12 cellular contexts compared by ENCODE assay signal in genomic region chr14:102739190-102739469, GRCh38. TPM values are rescaled to one million over a fixed set of nuclear protein-coding genes. Genes with fewer than 3 reads are reported as not detected.
DNase-seq lines count a peak whose midpoint lies in the region; ATAC-seq and TF ChIP-seq lines count a peak whose summit lies in the region.
"Had no signal": no experiment of that assay in that cellular context is flagged by ENCODE, and none has a peak within 500 bp of the region (broad histone marks: within the 10 kb centered on the region; RNA-seq: fewer than 3 reads in every experiment).

No MANE protein-coding gene starts in this region.

- H2BK120ac ChIP-seq in H9 (ENCODE audit: low read depth, low read length, poor library complexity, severe bottlenecking) (no peak overlapping the region), trophoblast cell (ENCODE audit: insufficient read depth, low read length, poor library complexity) (no peak overlapping the region)

- H3K4me3 ChIP-seq in DND-41 (ENCODE audit: low read depth in 1 of 2, low read length in 2 of 2) (no peak overlapping the region), trophoblast cell (ENCODE audit: low read depth, low read length) (no peak overlapping the region), MM.1S (ENCODE audit: low read length) (no peak overlapping the region)

- no peak overlapping the region for H2BK20ac ChIP-seq in H9 (ENCODE audit: low read depth, low read length, poor library complexity, severe bottlenecking)

- H3K9me3 Mint-ChIP-seq in H9 (peaks cover 18 to 25% of the 10 kb centered on the region in 2 experiments), endothelial cell (ENCODE audit: unreplicated experiment) (no peaks in the 10 kb centered on the region)

- H3K4me2 ChIP-seq in DND-41 (ENCODE audit: insufficient read depth, low read length) (no peak overlapping the region), H9 (ENCODE audit: insufficient read depth, insufficient read length, low read length) (no peak overlapping the region), trophoblast cell (ENCODE audit: low read length) (no peak overlapping the region), MM.1S (ENCODE audit: low read depth, low read length) (no peak overlapping the region)

- H3K9me2 ChIP-seq in MM.1S (replicated peaks; ENCODE audit: insufficient read depth, low read length), result no peaks in the 10 kb centered on the region

- no peak overlapping the region for H2BK15ac ChIP-seq in H9 (ENCODE audit: low read depth, low read length)

- H2BK12ac ChIP-seq in H9 (ENCODE audit: insufficient read length, low read depth, low read length) (no peak overlapping the region), trophoblast cell (ENCODE audit: low read length) (no peak overlapping the region)

- no peaks in the 10 kb centered on the region; the same call in 1 of the 2 replicates for H3K27me3 Mint-ChIP-seq in H9 (ENCODE audit: low read depth)
- H3K27me3 Mint-ChIP-seq in endothelial cell (ENCODE audit: unreplicated experiment), result peaks cover 10% of the 10 kb centered on the region
- H3K27me3 Mint-ChIP-seq: CD4-positive, alpha-beta memory T cell had no signal

- no peak overlapping the region for H3K27ac Mint-ChIP-seq in H9
- H3K27ac Mint-ChIP-seq in endothelial cell (ENCODE audit: unreplicated experiment), result peak overlapping the region; percentile 48
- H3K27ac Mint-ChIP-seq: CD4-positive, alpha-beta memory T cell had no signal

- H3K9me3 ChIP-seq in DND-41 (ENCODE audit: insufficient read depth, low read length, severe bottlenecking) (peaks cover 16% of the 10 kb centered on the region), H9 (ENCODE audit: control insufficient read depth, low read depth, low read length) (no peaks in the 10 kb centered on the region), trophoblast cell (ENCODE audit: insufficient read depth, low read depth, low read length) (peaks cover 9% of the 10 kb centered on the region), MM.1S (replicated peaks; ENCODE audit: insufficient read depth, low read length) (no peaks in the 10 kb centered on the region)

- no peaks in the 10 kb centered on the region for H3K4me1 ChIP-seq in DND-41 (ENCODE audit: insufficient read depth, low read length)
- no peaks in the 10 kb centered on the region for H3K4me1 ChIP-seq in H9 (ENCODE audit: insufficient read depth, low read length)
- peaks cover 4 to 5% of the 10 kb centered on the region in 2 experiments for H3K4me1 ChIP-seq in trophoblast cell (ENCODE audit: control insufficient read depth in 1 of 2, insufficient read depth in 2 of 2, low read length in 2 of 2)
- H3K4me1 ChIP-seq in MM.1S (ENCODE audit: low read length), result no peaks in the 10 kb centered on the region
- H3K4me1 ChIP-seq: BE2C had no signal

- H3K4me3 Mint-ChIP-seq in H9 (no peak overlapping the region), endothelial cell (ENCODE audit: unreplicated experiment) (peak overlapping the region; percentile 73)
- H3K4me3 Mint-ChIP-seq: CD4-positive, alpha-beta memory T cell had no signal

- H2AFZ ChIP-seq in DND-41 (ENCODE audit: low read depth, low read length) (no peak overlapping the region), H9 (ENCODE audit: low read length) (no peak overlapping the region), trophoblast cell (ENCODE audit: insufficient read depth, low read length, poor library complexity) (no peak overlapping the region), MM.1S (ENCODE audit: low read length) (no peak overlapping the region)

- ATAC-seq in DND-41 (ENCODE audit: insufficient read depth, low read depth) (peak; percentile 24; the same call in 1 of the 3 replicates), HG03457 (IDR thresholded peaks at IDR 0.05; ENCODE audit: unreplicated experiment) (no peak)
- ATAC-seq: HCT116 had no signal

- H2BK5ac ChIP-seq in H9 (ENCODE audit: insufficient read length, low read length) (no peak overlapping the region), trophoblast cell (ENCODE audit: low read depth, low read length, poor library complexity) (no peak overlapping the region)

- H2AK5ac ChIP-seq in H9 (ENCODE audit: insufficient read length, low read length) (no peak overlapping the region), trophoblast cell (ENCODE audit: low read length) (no peak overlapping the region)

- H3K23ac ChIP-seq in H9 (ENCODE audit: insufficient read length, low read depth, low read length), result no peak overlapping the region
- no peak overlapping the region for H3K23ac ChIP-seq in trophoblast cell (ENCODE audit: low read length)

- DNase-seq in DND-41 (no peak), H9 (peak; percentile 31), endothelial cell (ENCODE audit: low spot score) (no peak), trophoblast cell (peak; percentile 96 to 97), MM.1S (no peak), NCI-H187 (lab: John Stamatoyannopoulos, UW) (no peak)
- DNase-seq: BE2C; CD4-positive, alpha-beta memory T cell; COR-L47 had no signal

- H3K36me3 Mint-ChIP-seq in H9 (ENCODE audit: insufficient read depth in 1 of 3, low read depth in 3 of 3) (peaks cover 9 to 25% (median 17%) of the 10 kb centered on the region in 3 experiments), endothelial cell (ENCODE audit: low read depth, unreplicated experiment) (peaks cover 18% of the 10 kb centered on the region)

- H3K27me3 ChIP-seq in DND-41 (ENCODE audit: insufficient read depth, low read length, poor library complexity), result no peaks in the 10 kb centered on the region
- H3K27me3 ChIP-seq in H9 (ENCODE audit: insufficient read depth, low read length), result no peaks in the 10 kb centered on the region
- H3K27me3 ChIP-seq in trophoblast cell (ENCODE audit: insufficient read depth, low read length), result no peaks in the 10 kb centered on the region
- no peaks in the 10 kb centered on the region for H3K27me3 ChIP-seq in MM.1S (replicated peaks; ENCODE audit: insufficient read depth, low read length)
- H3K27me3 ChIP-seq: BE2C had no signal

- H3K4ac ChIP-seq in H9 (ENCODE audit: low read depth, low read length), result no peak overlapping the region
- H3K4ac ChIP-seq in trophoblast cell (ENCODE audit: low read depth, low read length), result no peak overlapping the region

- H3K79me2 ChIP-seq in DND-41 (ENCODE audit: insufficient read depth, low read length), result no peaks in the 10 kb centered on the region
- no peaks in the 10 kb centered on the region for H3K79me2 ChIP-seq in H9 (ENCODE audit: insufficient read depth, low read length)
- peaks cover 2% of the 10 kb centered on the region for H3K79me2 ChIP-seq in trophoblast cell (ENCODE audit: control insufficient read depth, insufficient read depth, low read length, poor library complexity)
- no peaks in the 10 kb centered on the region for H3K79me2 ChIP-seq in MM.1S (ENCODE audit: low read length)

- H3K14ac ChIP-seq in H9 (ENCODE audit: insufficient read depth, low read length), result no peak overlapping the region
- no peak overlapping the region for H3K14ac ChIP-seq in trophoblast cell (ENCODE audit: low read length)

- TF ChIP-seq CTCF in DND-41 (IDR thresholded peaks at IDR 0.05; ENCODE audit: borderline replicate concordance, extremely low read depth, low read length, poor library complexity, severe bottlenecking) (no peak), H9 (conservative IDR thresholded peaks at IDR 0.05) (no peak), endothelial cell (IDR thresholded peaks at IDR 0.05; ENCODE audit: unreplicated experiment) (no peak), MM.1S (IDR thresholded peaks at IDR 0.05; ENCODE audit: low read length) (no peak)

- no peak overlapping the region for H3K27ac ChIP-seq in DND-41 (ENCODE audit: low read length)
- H3K27ac ChIP-seq in H9 (ENCODE audit: insufficient read length, low read depth, low read length), result no peak overlapping the region
- peak overlapping the region; percentile 52 for H3K27ac ChIP-seq in trophoblast cell (ENCODE audit: low read depth, low read length)
- no peak overlapping the region for H3K27ac ChIP-seq in MM.1S (ENCODE audit: low read length)
- H3K27ac ChIP-seq: C4-2B had no signal

- no CpG with 5 or more reads among the region's 3 CpGs for WGBS in H9 (ENCODE audit: extremely low coverage, insufficient read length, low lambda C conversion rate)
- no CpG with 5 or more reads among the region's 3 CpGs for WGBS in trophoblast cell (ENCODE audit: extremely low coverage, insufficient coverage, insufficient read length)

- H4K91ac ChIP-seq in H9 (ENCODE audit: insufficient read length, low read depth, low read length), result no peak overlapping the region
- H4K91ac ChIP-seq in trophoblast cell (ENCODE audit: low read depth, low read length), result no peak overlapping the region

- H3K9ac ChIP-seq in DND-41 (ENCODE audit: low read depth, low read length), result no peak overlapping the region
- no peak overlapping the region for H3K9ac ChIP-seq in H9 (ENCODE audit: extremely low read depth, insufficient read length, low read length)
- H3K9ac ChIP-seq in trophoblast cell (ENCODE audit: low read length), result no peak overlapping the region
- no peak overlapping the region for H3K9ac ChIP-seq in MM.1S (ENCODE audit: low read length)

- H3K36me3 ChIP-seq in DND-41 (ENCODE audit: insufficient read depth, low read length) (no peaks in the 10 kb centered on the region), trophoblast cell (ENCODE audit: control insufficient read depth in 1 of 2, insufficient read depth in 2 of 2, low read length in 2 of 2) (peaks cover 33 to 41% of the 10 kb centered on the region in 2 experiments), MM.1S (replicated peaks; ENCODE audit: insufficient read depth, low read length) (no peaks in the 10 kb centered on the region)

- H3K56ac ChIP-seq in H9 (ENCODE audit: insufficient read length, low read depth, low read length), result no peak overlapping the region

- H4K20me1 ChIP-seq in DND-41 (ENCODE audit: insufficient read depth, low read length), result no peaks in the 10 kb centered on the region
- no peaks in the 10 kb centered on the region for H4K20me1 ChIP-seq in H9 (ENCODE audit: control insufficient read depth, insufficient read depth, insufficient read length)
- no peaks in the 10 kb centered on the region for H4K20me1 ChIP-seq in MM.1S (ENCODE audit: insufficient read depth, low read length)

- H3F3A ChIP-seq in MM.1S (ENCODE audit: insufficient read depth, low read length), result no peaks in the 10 kb centered on the region

- no peak overlapping the region for H4K12ac ChIP-seq in trophoblast cell (ENCODE audit: low read depth, low read length)

- no peak overlapping the region for H3K18ac ChIP-seq in H9 (ENCODE audit: insufficient read length, low read depth, low read length)
- H3K18ac ChIP-seq in trophoblast cell (ENCODE audit: low read length), result no peak overlapping the region

- H3K23me2 ChIP-seq in H9 (ENCODE audit: insufficient read length, low read depth, low read length, poor library complexity, severe bottlenecking), result no peaks in the 10 kb centered on the region

- no peak overlapping the region for H3T11ph ChIP-seq in H9 (ENCODE audit: low read length)

- no peaks in the 10 kb centered on the region for H3K79me1 ChIP-seq in H9 (ENCODE audit: insufficient read depth, low read depth, low read length, poor library complexity, severe bottlenecking)
- H3K79me1 ChIP-seq in trophoblast cell (ENCODE audit: low read length), result peaks cover 3% of the 10 kb centered on the region

- no peak overlapping the region for H4K8ac ChIP-seq in H9 (replicated peaks; ENCODE audit: insufficient read length, low read depth, low read length)
- no peak overlapping the region for H4K8ac ChIP-seq in trophoblast cell (ENCODE audit: low read depth, low read length)

- no peaks in the 10 kb centered on the region for H3K4me1 Mint-ChIP-seq in H9
- no peaks in the 10 kb centered on the region for H3K4me1 Mint-ChIP-seq in endothelial cell (ENCODE audit: unreplicated experiment)
- H3K4me1 Mint-ChIP-seq: CD4-positive, alpha-beta memory T cell had no signal

- no peak overlapping the region for H4K5ac ChIP-seq in H9 (ENCODE audit: insufficient read length, low read depth, low read length)

RNA-seq across cellular contexts. Expression of gene TRAF3, which starts 38.1 kb away (rescaled TPM):
- total RNA-seq in H9 (2021) (9.6 TPM in 2 replicates), endothelial cell (ENCODE audit: unreplicated experiment) (9.7 TPM)
- polyA plus RNA-seq in trophoblast cell (2013), result 7.5 and 8.6 TPM in 2 replicates

Comparison
In these comparisons a context has a peak if more than half of its experiments do, and no peak if none do; other contexts are left out.
1. DNase-seq: peak in H9 (single experiment) and trophoblast cell (2 of 2); none in DND-41 (single experiment), endothelial cell (single experiment), MM.1S (single experiment) and NCI-H187 (0 of 2).